In genomic region chr2:233418761-233419625, GRCh38 we compare ENCODE assay signal across 8 cellular contexts.
DNase-seq lines count a peak whose midpoint lies in the region; ATAC-seq and TF ChIP-seq lines count a peak whose summit lies in the region.

No MANE protein-coding gene starts in this region.

- H3K27me3 ChIP-seq in breast epithelium (no peaks in the 10 kb centered on the region), KMS-11 (ENCODE audit: insufficient read depth, low read depth) (no peaks in the 10 kb centered on the region), mammary epithelial cell (ENCODE audit: insufficient read depth, low read length) (no peaks in the 10 kb centered on the region)

- ATAC-seq in activated T-cell treated with anti-CD3 and anti-CD28 coated beads, Interleukin-2, amount 50 U/mL, for 4 hours = peak; percentile 47 to 56
- ATAC-seq in left ventricle myocardium superior = peak; percentile 86
- ATAC-seq in stimulated activated naive CD8-positive, alpha-beta T cell treated with anti-CD3 and anti-CD28 coated beads, Interleukin-15, Interleukin-2, amounts not matched to agents 100 U/mL and 50 U/mL, for 24 hours = peak; percentile 67

- H3K36me3 Mint-ChIP-seq in MCF 10A (ENCODE audit: insufficient read depth, unreplicated experiment) = peaks cover under 1% of the 10 kb centered on the region
- H3K36me3 Mint-ChIP-seq in activated T-cell treated with anti-CD3 and anti-CD28 coated beads, Interleukin-2, amount 50 U/mL, for 4 hours (ENCODE audit: insufficient read depth) = peaks cover 14% of the 10 kb centered on the region

- H3K4me1 ChIP-seq in breast epithelium = peaks cover 0 to 7% of the 10 kb centered on the region in 2 donors
- H3K4me1 ChIP-seq in KMS-11 (ENCODE audit: low read depth, poor library complexity, severe bottlenecking) = peaks cover 16% of the 10 kb centered on the region
- peaks cover 36% of the 10 kb centered on the region for H3K4me1 ChIP-seq in mammary epithelial cell (ENCODE audit: insufficient read depth, low read length)

- H3K27ac Mint-ChIP-seq in MCF 10A (ENCODE audit: low read depth, unreplicated experiment) = peak overlapping the region; percentile 92

- no peaks in the 10 kb centered on the region for H3K36me3 ChIP-seq in breast epithelium
- H3K36me3 ChIP-seq in KMS-11 (ENCODE audit: insufficient read depth) = no peaks in the 10 kb centered on the region
- H3K36me3 ChIP-seq in mammary epithelial cell (ENCODE audit: insufficient read depth, low read length) = no peaks in the 10 kb centered on the region

- H3K79me2 ChIP-seq in KMS-11 (ENCODE audit: insufficient read depth, low read depth) = no peaks in the 10 kb centered on the region
- no peaks in the 10 kb centered on the region for H3K79me2 ChIP-seq in mammary epithelial cell (ENCODE audit: insufficient read depth, low read length)

- DNase-seq in MCF 10A (ENCODE audit: unreplicated experiment) (peak; percentile 79), breast epithelium (ENCODE audit: low spot score in 2 of 2) (no peak), left ventricle myocardium superior (peak; percentile 65), mammary epithelial cell (no peak), caudate nucleus (lab: John Stamatoyannopoulos, UW) (no peak)
- peak; percentile 38 for DNase-seq in activated T-cell treated with anti-CD3 and anti-CD28 coated beads, Interleukin-2, amount 50 U/mL, for 4 hours
- peak; percentile 70 for DNase-seq in stimulated activated naive CD8-positive, alpha-beta T cell treated with anti-CD3 and anti-CD28 coated beads, Interleukin-15, Interleukin-2, amounts not matched to agents 100 U/mL and 50 U/mL, for 24 hours

- CTCF ChIA-PET in MCF 10A (lab: Yijun Ruan, JAX) (interaction anchor here (0.6 to 6.6 kb wide), 8 partner anchors 14 to 1082 kb away, joined by 3 to 48 read pairs (median 4); partner anchors contain the start of gene USP40), mammary epithelial cell (lab: Charles Lee; ENCODE audit: low non-redundant PET) (no interaction called here)

- H3K27me3 Mint-ChIP-seq in MCF 10A (ENCODE audit: insufficient read depth, unreplicated experiment) = no peaks in the 10 kb centered on the region
- no peaks in the 10 kb centered on the region for H3K27me3 Mint-ChIP-seq in activated T-cell treated with anti-CD3 and anti-CD28 coated beads, Interleukin-2, amount 50 U/mL, for 4 hours (ENCODE audit: low read depth)

- in situ Hi-C loops in mammary epithelial cell (cut with MboI; ENCODE audit: low sequenced_read_pairs in 2 of 2) = no loop called here

- no peak overlapping the region for H3K9ac ChIP-seq in KMS-11
- no peak overlapping the region for H3K9ac ChIP-seq in mammary epithelial cell (ENCODE audit: insufficient read depth, low read length)

- peaks cover 60% of the 10 kb centered on the region for H3K4me1 Mint-ChIP-seq in MCF 10A (ENCODE audit: insufficient read depth, unreplicated experiment)
- H3K4me1 Mint-ChIP-seq in activated T-cell treated with anti-CD3 and anti-CD28 coated beads, Interleukin-2, amount 50 U/mL, for 4 hours (ENCODE audit: low read depth) = peaks cover 97% of the 10 kb centered on the region

- H4K20me1 ChIP-seq in KMS-11 (ENCODE audit: insufficient read depth) (no peaks in the 10 kb centered on the region), mammary epithelial cell (ENCODE audit: insufficient read depth, low read length) (no peaks in the 10 kb centered on the region)

- no peaks in the 10 kb centered on the region for H3K9me3 Mint-ChIP-seq in MCF 10A (ENCODE audit: unreplicated experiment)
- no peaks in the 10 kb centered on the region for H3K9me3 Mint-ChIP-seq in activated T-cell treated with anti-CD3 and anti-CD28 coated beads, Interleukin-2, amount 50 U/mL, for 4 hours

- dilution Hi-C loops in mammary epithelial cell (cut with HindIII; ENCODE audit: low sequenced_read_pairs) = no loop called here

- WGBS in mammary epithelial cell (ENCODE audit: low coverage, missing lambda C conversion rate) = 92% methylated on average over 19 of the region's 19 CpGs

- intact Hi-C loops in MCF 10A (cut with micrococcal nuclease) = no loop called here
- intact Hi-C loops in breast epithelium (cut with DNase I; ENCODE audit: low total_unique reads) = no loop called here
- intact Hi-C loops in left ventricle myocardium superior (cut with micrococcal nuclease) = no loop called here
- intact Hi-C loops in mammary epithelial cell (cut with micrococcal nuclease) = no loop called here

- BruUV-seq in MCF 10A (replicated peaks; lab: Mats Ljungman, UMichigan) = no TSS peak
- no TSS peak for BruUV-seq in mammary epithelial cell (replicated peaks; lab: Mats Ljungman, UMichigan)

- TF ChIP-seq POLR2A in breast epithelium (IDR thresholded peaks at IDR 0.05) = no peak

- H3K27ac ChIP-seq in breast epithelium (peak overlapping the region in 1 of 2 donors; percentile 48), KMS-11 (no peak overlapping the region), mammary epithelial cell (ENCODE audit: insufficient read depth, low read depth, low read length) (no peak overlapping the region), caudate nucleus (ENCODE audit: low read depth, low read length) (no peak overlapping the region)

- H2AFZ ChIP-seq in KMS-11 (ENCODE audit: low read depth) (no peak overlapping the region), mammary epithelial cell (ENCODE audit: low read depth, low read length) (no peak overlapping the region)

- H3K4me2 ChIP-seq in KMS-11 = peak overlapping the region; percentile 5; the same call in 1 of the 2 replicates
- H3K4me2 ChIP-seq in mammary epithelial cell (ENCODE audit: insufficient read depth, low read depth, low read length) = no peak overlapping the region

- H3K4me3 ChIP-seq in breast epithelium (peak overlapping the region in 1 of 3 donors; percentile 38), KMS-11 (IDR thresholded peaks at IDR 0.05; ENCODE audit: insufficient read depth, low read depth, low read length) (no peak overlapping the region), mammary epithelial cell (replicated peaks in 1 of 3; ENCODE audit: insufficient read depth in 1 of 3, low read depth in 2 of 3, low read length in 3 of 3) (no peak overlapping the region)

- TF ChIP-seq CTCF in MCF 10A (IDR thresholded peaks at IDR 0.05; ENCODE audit: unreplicated experiment) = no peak
- TF ChIP-seq CTCF in breast epithelium (IDR thresholded peaks at IDR 0.05) = no peak
- no peak for TF ChIP-seq CTCF in KMS-11 (conservative IDR thresholded peaks at IDR 0.05; ENCODE audit: low read depth, low read length)
- no peak for TF ChIP-seq CTCF in mammary epithelial cell (conservative IDR thresholded peaks at IDR 0.05 in 1 of 2, IDR thresholded peaks at IDR 0.05 in 1 of 2; ENCODE audit: extremely low read depth in 1 of 2, insufficient read depth in 1 of 2, low read depth in 1 of 2, low read length in 2 of 2)

- H3K9me3 ChIP-seq in breast epithelium = no peaks in the 10 kb centered on the region
- H3K9me3 ChIP-seq in mammary epithelial cell (replicated peaks; ENCODE audit: insufficient read depth, low read length) = no peaks in the 10 kb centered on the region

- peak overlapping the region; percentile 28 for H3K4me3 Mint-ChIP-seq in MCF 10A (ENCODE audit: unreplicated experiment)
- peak overlapping the region; percentile 79 for H3K4me3 Mint-ChIP-seq in activated T-cell treated with anti-CD3 and anti-CD28 coated beads, Interleukin-2, amount 50 U/mL, for 4 hours

- POLR2A ChIA-PET in MCF 10A (lab: Yijun Ruan, JAX) = interaction anchor here (1.1 to 1.2 kb wide), 2 partner anchors 9 to 53 kb away, joined by 3 to 4 read pairs; no protein-coding TSS in a partner anchor

Comparison
In these comparisons a context has a peak if more than half of its experiments do, and no peak if none do; other contexts are left out.
1. DNase-seq: peak in MCF 10A (single experiment), activated T-cell treated with anti-CD3 and anti-CD28 coated beads, Interleukin-2, amount 50 U/mL, for 4 hours (single experiment), left ventricle myocardium superior (single experiment) and stimulated activated naive CD8-positive, alpha-beta T cell treated with anti-CD3 and anti-CD28 coated beads, Interleukin-15, Interleukin-2, amounts not matched to agents 100 U/mL and 50 U/mL, for 24 hours (single experiment); none in breast epithelium (0 of 2), mammary epithelial cell (single experiment) and caudate nucleus (0 of 61).
2. Peak in every context shown above with its lines, with median percentiles within 50 percentile points of each other: ATAC-seq.